8 cellular contexts compared by ENCODE assay signal in genomic region chr20:44909872-44910689, GRCh38. TPM values are rescaled to one million over a fixed set of nuclear protein-coding genes. Genes with fewer than 3 reads are reported as not detected.
A peak's percentile ranks its signal among the peaks of the same experiment; 100 is the strongest.
DNase-seq lines count a peak whose midpoint lies in the region; ATAC-seq and TF ChIP-seq lines count a peak whose summit lies in the region.

TSS of gene PABPC1L (plus strand) at chr20:44910060. CDS start at chr20:44910144, 84 bp downstream.

- intact Hi-C loops in A673 (cut with micrococcal nuclease; ENCODE audit: unreplicated experiment), result no loop called here
- intact Hi-C loops in activated CD4-positive, alpha-beta memory T cell treated with anti-CD3 and anti-CD28 coated beads for 36 hours (cut with micrococcal nuclease), result loop anchor here (1.0 to 2.0 kb wide), 2 partner anchors 25 to 57 kb away; partner anchors contain the start of genes STK4 and YWHAB

- H3K4me3 ChIP-seq in A673 (ENCODE audit: low read depth, low read length, poor library complexity, severe bottlenecking) (peak within 1 kb of the TSS; percentile 87), ectodermal cell (ENCODE audit: insufficient read depth, low read depth, low read length) (peak within 1 kb of the TSS; percentile 72)

- H3K9me3 ChIP-seq in A673 (ENCODE audit: low read depth, low read length, poor library complexity, severe bottlenecking) (no peaks in the 10 kb centered on the region), ectodermal cell (ENCODE audit: control insufficient read depth, low read length) (no peaks in the 10 kb centered on the region)

- ATAC-seq in GM18873 (IDR thresholded peaks at IDR 0.05; ENCODE audit: low FRiP score, unreplicated experiment) (peak; percentile 39), HG03139 (IDR thresholded peaks at IDR 0.05; ENCODE audit: unreplicated experiment) (peak; percentile 83)

- no peaks in the 10 kb centered on the region for H3K4me1 ChIP-seq in A673 (ENCODE audit: insufficient read depth, low read length, poor library complexity, severe bottlenecking)
- no peaks in the 10 kb centered on the region for H3K4me1 ChIP-seq in ectodermal cell (ENCODE audit: control insufficient read depth, insufficient read depth, low read length)

- no peaks in the 10 kb centered on the region for H3K9me3 Mint-ChIP-seq in activated CD4-positive, alpha-beta memory T cell treated with anti-CD3 and anti-CD28 coated beads for 36 hours

- no peaks in the 10 kb centered on the region for H3K27me3 ChIP-seq in A673 (replicated peaks; ENCODE audit: insufficient read depth, low read depth, low read length, poor library complexity)
- no peaks in the 10 kb centered on the region for H3K27me3 ChIP-seq in ectodermal cell (ENCODE audit: control insufficient read depth, insufficient read depth, low read length, poor library complexity, severe bottlenecking)

- no TSS peak for BruUV-seq in A673 (replicated peaks; lab: Mats Ljungman, UMichigan)

- no peak for TF ChIP-seq CTCF in A673 (conservative IDR thresholded peaks at IDR 0.05; ENCODE audit: low read depth, low read length)

- peaks cover 44% of the 10 kb centered on the region for H3K36me3 Mint-ChIP-seq in activated CD4-positive, alpha-beta memory T cell treated with anti-CD3 and anti-CD28 coated beads for 36 hours

- H3K36me3 ChIP-seq in A673 (ENCODE audit: insufficient read depth, low read length, poor library complexity, severe bottlenecking) (peaks cover 39% of the 10 kb centered on the region), ectodermal cell (ENCODE audit: control insufficient read depth, insufficient read depth, low read length) (peaks cover 4% of the 10 kb centered on the region)

- peak within 1 kb of the TSS; percentile 57 for H3K27ac ChIP-seq in A673 (ENCODE audit: low read depth, low read length, poor library complexity, severe bottlenecking)
- H3K27ac ChIP-seq in ectodermal cell (ENCODE audit: insufficient read depth, low read depth, low read length, poor library complexity, severe bottlenecking), result no peak within 1 kb of the TSS

- H3K4me1 Mint-ChIP-seq in activated CD4-positive, alpha-beta memory T cell treated with anti-CD3 and anti-CD28 coated beads for 36 hours (ENCODE audit: low read depth), result peaks cover 38% of the 10 kb centered on the region

- peak within 1 kb of the TSS; percentile 88 for H3K4me3 Mint-ChIP-seq in activated CD4-positive, alpha-beta memory T cell treated with anti-CD3 and anti-CD28 coated beads for 36 hours

- H3K27me3 Mint-ChIP-seq in activated CD4-positive, alpha-beta memory T cell treated with anti-CD3 and anti-CD28 coated beads for 36 hours, result no peaks in the 10 kb centered on the region

- CTCF ChIA-PET in A673 (lab: Charles Lee), result no interaction called here
- CTCF ChIA-PET in activated CD4-positive, alpha-beta memory T cell treated with anti-CD3 and anti-CD28 coated beads for 36 hours (lab: Charles Lee), result interaction anchor here (0.8 to 2.6 kb wide), 6 partner anchors 8 to 380 kb away, joined by 3 to 7 read pairs (median 4); no protein-coding TSS in a partner anchor

- 1% methylated on average over 61 of the region's 61 CpGs for WGBS in ectodermal cell, 2 experiments

- peak; percentile 73 for DNase-seq in A673 (ENCODE audit: low spot score)
- DNase-seq in NCI-H69 (lab: John Stamatoyannopoulos, UW), result peak; percentile 77
- DNase-seq in activated CD4-positive, alpha-beta memory T cell treated with anti-CD3 and anti-CD28 coated beads for 36 hours, result peak; percentile 85
- DNase-seq in lung microvascular endothelial cell (ENCODE audit: low read depth in 2 of 2), result peak; percentile 43 to 50
- DNase-seq in stimulated activated CD8-positive, alpha-beta memory T cell treated with anti-CD3 and anti-CD28 coated beads, Interleukin-12 subunit alpha, Interleukin-12 subunit beta, amount 100 ng/mL, for 1 hour (ENCODE audit: low read depth), result peak; percentile 66

- H3K27ac Mint-ChIP-seq in activated CD4-positive, alpha-beta memory T cell treated with anti-CD3 and anti-CD28 coated beads for 36 hours, result peak within 1 kb of the TSS; percentile 60

- POLR2A ChIA-PET in A673 (lab: Charles Lee; ENCODE audit: low non-redundant PET), result no interaction called here
- POLR2A ChIA-PET in activated CD4-positive, alpha-beta memory T cell treated with anti-CD3 and anti-CD28 coated beads for 36 hours (lab: Charles Lee), result interaction anchor here (0.6 to 1.6 kb wide), 6 partner anchors 11 to 120 kb away, joined by 3 to 9 read pairs (median 4); partner anchors contain the start of gene TOMM34

RNA-seq across cellular contexts. Expression of gene PABPC1L, which starts in this region (rescaled TPM):
- total RNA-seq in A673 (2021) (42.2 and 47.7 TPM in 2 replicates), lung microvascular endothelial cell (0.44 and 0.79 TPM in 2 replicates)
- 10 to 100 TPM; 61.5 to 70.7 TPM for total RNA-seq in activated CD4-positive, alpha-beta memory T cell treated with anti-CD3 and anti-CD28 coated beads for 36 hours
- polyA plus RNA-seq in ectodermal cell (2013, experiment 1 of 4), result 77.1 TPM
- polyA plus RNA-seq in ectodermal cell (2013, experiment 2 of 4), result 67.8 TPM
- 54.8 TPM for polyA plus RNA-seq in ectodermal cell (2013, experiment 3 of 4)
- polyA plus RNA-seq in ectodermal cell (2013, experiment 4 of 4), result 55.8 TPM

Comparison
In these comparisons a context has a peak if more than half of its experiments do, and no peak if none do; other contexts are left out.
1. RNA of gene PABPC1L (total RNA-seq): 61.5 to 70.7 TPM in activated CD4-positive, alpha-beta memory T cell treated with anti-CD3 and anti-CD28 coated beads for 36 hours and 42.2 to 47.7 TPM in A673; 0.44 to 0.79 TPM in lung microvascular endothelial cell; every median in the first group is over 10 times any median in the second.
2. Peak in DNase-seq in lung microvascular endothelial cell; RNA of the gene not detected or under 1 TPM.
3. Peak in every context shown above with its lines, with median percentiles within 50 percentile points of each other: DNase-seq.